In the genomic region with DNA sequence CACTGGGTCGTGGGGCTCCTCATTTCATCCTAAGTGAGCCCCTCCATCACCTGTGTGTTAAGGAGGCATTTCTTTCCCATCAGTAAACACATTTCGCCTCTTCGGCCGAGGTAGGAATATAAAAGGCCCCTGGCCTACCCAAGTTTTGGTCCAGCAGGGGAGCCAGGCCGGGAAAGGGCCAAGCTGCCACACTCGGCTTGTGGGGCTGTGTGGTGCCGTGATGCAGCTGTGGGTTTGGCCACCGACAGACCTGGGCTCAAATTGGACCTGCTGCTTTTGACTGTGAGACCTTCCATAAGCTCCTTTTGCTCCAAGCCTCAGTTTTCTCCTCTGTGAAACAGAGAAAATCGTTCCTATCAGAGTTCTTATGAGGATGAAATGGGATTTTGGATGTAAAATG, we compare ENCODE assay signal across 8 cellular contexts. TPM values are rescaled to one million over a fixed set of nuclear protein-coding genes. Genes with fewer than 3 reads are reported as not detected.
DNase-seq lines count a peak whose midpoint lies in the region; ATAC-seq and TF ChIP-seq lines count a peak whose summit lies in the region.

No MANE protein-coding gene starts in this region.

- H3K4me1 ChIP-seq in heart left ventricle (peaks cover 3 to 23% (median 17%) of the 10 kb centered on the region in 12 donors), urinary bladder (ENCODE audit: insufficient read depth) (no peaks in the 10 kb centered on the region)

- H3K4me3 Mint-ChIP-seq in MCF 10A (ENCODE audit: unreplicated experiment): peak overlapping the region; percentile 80
- H3K4me3 Mint-ChIP-seq in mesothelial cell of epicardium: peak overlapping the region; percentile 85

- no peak for ATAC-seq in heart left ventricle

- DNase-seq in heart left ventricle: no peak
- no peak for DNase-seq in cardiac septum (ENCODE audit: low spot score)
- no peak for DNase-seq in MCF 10A (ENCODE audit: unreplicated experiment)
- DNase-seq in mesothelial cell of epicardium (ENCODE audit: low spot score in 2 of 2, unreplicated experiment in 2 of 2): no peak
- no peak for DNase-seq in foreskin melanocyte
- no peak for DNase-seq in DMS153 (lab: John Stamatoyannopoulos, UW)
- DNase-seq in NCI-H128 (lab: John Stamatoyannopoulos, UW; ENCODE audit: unreplicated experiment): no peak

- H3K27me3 ChIP-seq in heart left ventricle: no peaks in the 10 kb centered on the region

- H3K4me3 ChIP-seq in heart left ventricle (peak overlapping the region; percentile 72 to 100 (median 94)), urinary bladder (ENCODE audit: low read depth, low read length) (peak overlapping the region; percentile 88)

- H3K27ac Mint-ChIP-seq in MCF 10A (ENCODE audit: low read depth, unreplicated experiment) (peak overlapping the region; percentile 88), mesothelial cell of epicardium (peak overlapping the region; percentile 95)

- intact Hi-C loops in heart left ventricle (cut with DNase I): loop anchor here in 1 of 10 donors (2.0 kb wide), 1 partner anchor 25 kb away; the partner anchor contains the start of gene GSTP1
- intact Hi-C loops in cardiac septum (cut with DNase I): no loop called here
- intact Hi-C loops in MCF 10A (cut with micrococcal nuclease): no loop called here

- H3K9me3 Mint-ChIP-seq in MCF 10A (ENCODE audit: unreplicated experiment): no peaks in the 10 kb centered on the region
- H3K9me3 Mint-ChIP-seq in mesothelial cell of epicardium: peaks cover 4% of the 10 kb centered on the region

- no TSS peak for BruUV-seq in MCF 10A (replicated peaks; lab: Mats Ljungman, UMichigan)

- TF ChIP-seq POLR2A in heart left ventricle (IDR thresholded peaks at IDR 0.05): no peak

- H3K27me3 Mint-ChIP-seq in MCF 10A (ENCODE audit: insufficient read depth, unreplicated experiment) (no peaks in the 10 kb centered on the region), mesothelial cell of epicardium (ENCODE audit: low read depth) (no peaks in the 10 kb centered on the region)

- H3K36me3 ChIP-seq in heart left ventricle: peaks cover 0 to 43% (median 42%) of the 10 kb centered on the region in 9 donors
- H3K36me3 ChIP-seq in urinary bladder (ENCODE audit: insufficient read depth): no peaks in the 10 kb centered on the region

- no peaks in the 10 kb centered on the region for H3K4me1 Mint-ChIP-seq in MCF 10A (ENCODE audit: insufficient read depth, unreplicated experiment)
- H3K4me1 Mint-ChIP-seq in mesothelial cell of epicardium: peaks cover 9% of the 10 kb centered on the region

- peaks cover 23% of the 10 kb centered on the region for H3K36me3 Mint-ChIP-seq in MCF 10A (ENCODE audit: insufficient read depth, unreplicated experiment)
- no peaks in the 10 kb centered on the region for H3K36me3 Mint-ChIP-seq in mesothelial cell of epicardium

- TF ChIP-seq CTCF in heart left ventricle (IDR thresholded peaks at IDR 0.05) (no peak), MCF 10A (IDR thresholded peaks at IDR 0.05; ENCODE audit: unreplicated experiment) (no peak), mesothelial cell of epicardium (IDR thresholded peaks at IDR 0.05; ENCODE audit: unreplicated experiment) (no peak)

- no peaks in the 10 kb centered on the region for H3K9me3 ChIP-seq in heart left ventricle

- 29 to 47% (median 41%) methylated on average over 9 of the region's 9 CpGs for WGBS in heart left ventricle, 4 donors
- 40% methylated on average over 9 of the region's 9 CpGs for WGBS in urinary bladder

- POLR2A ChIA-PET in MCF 10A (lab: Yijun Ruan, JAX): interaction anchor here (0.7 to 2.0 kb wide), 6 partner anchors 12 to 139 kb away, joined by 3 to 20 read pairs (median 4); partner anchors contain the start of genes GSTP1 and NUDT8

- CTCF ChIA-PET in MCF 10A (lab: Yijun Ruan, JAX): interaction anchor here (1.2 to 2.3 kb wide), 3 partner anchors 10 to 35 kb away, joined by 3 to 16 read pairs (median 3); no protein-coding TSS in a partner anchor

- peak overlapping the region in 10 of 12 donors; percentile 84 to 97 (median 92) for H3K27ac ChIP-seq in heart left ventricle
- H3K27ac ChIP-seq in urinary bladder (ENCODE audit: low read depth): no peak overlapping the region

RNA-seq across cellular contexts. Expression of gene NDUFV1, which starts 0.8 kb away (rescaled TPM):
- total RNA-seq in heart left ventricle (100 to 1,000 TPM; 340 to 897 (median 583) TPM), cardiac septum (486 TPM), MCF 10A (2022) (158 and 223 TPM in 2 replicates), mesothelial cell of epicardium (179 to 187 TPM (median 180 TPM) in 3 replicates), urinary bladder (103 TPM)
- polyA plus RNA-seq in heart left ventricle (100 to 1,000 TPM; 342 to 401 TPM), urinary bladder (161 TPM)

RNA-seq across cellular contexts. Expression of gene NUDT8, which starts 22.2 kb away (rescaled TPM):
- total RNA-seq in heart left ventricle: 10 to 100 TPM; 35.6 to 85.1 (median 49.3) TPM
- polyA plus RNA-seq in heart left ventricle: 100 to 1,000 TPM in 1 of 2 donors, 10 to 100 TPM in 1; 29.1 to 110 TPM
- total RNA-seq in cardiac septum: 31.4 TPM
- total RNA-seq in MCF 10A (2022): 3.6 and 6.9 TPM in 2 replicates
- 5.0 to 6.2 TPM (median 5.6 TPM) in 3 replicates for total RNA-seq in mesothelial cell of epicardium
- total RNA-seq in urinary bladder: 3.0 TPM
- 5.8 TPM for polyA plus RNA-seq in urinary bladder

RNA-seq across cellular contexts. Expression of gene GSTP1, which starts 23.9 kb away (rescaled TPM):
- total RNA-seq in heart left ventricle (100 to 1,000 TPM; 294 to 830 (median 341) TPM), cardiac septum (272 TPM), MCF 10A (2022) (1,641 and 1,733 TPM in 2 replicates), mesothelial cell of epicardium (875 to 906 TPM (median 905 TPM) in 3 replicates), urinary bladder (299 TPM)
- polyA plus RNA-seq in heart left ventricle (100 to 1,000 TPM; 549 to 576 TPM), urinary bladder (679 TPM)

RNA-seq across cellular contexts. Expression of gene TBX10, which starts 32.1 kb away (rescaled TPM):
- total RNA-seq in heart left ventricle: under 1 TPM in 1 of 9 donors, not detected in 8; 0.30 TPM
- under 1 TPM in 1 of 2 donors, not detected in 1; 0.11 TPM for polyA plus RNA-seq in heart left ventricle
- not detected for total RNA-seq in cardiac septum
- not detected in 2 replicates for total RNA-seq in MCF 10A (2022)
- not detected in 3 replicates for total RNA-seq in mesothelial cell of epicardium
- total RNA-seq in urinary bladder: not detected
- not detected for polyA plus RNA-seq in urinary bladder

RNA-seq across cellular contexts. Expression of gene ACY3, which starts 43.0 kb away (rescaled TPM):
- total RNA-seq in heart left ventricle (not detected), cardiac septum (not detected), MCF 10A (2022) (not detected in 2 replicates), mesothelial cell of epicardium (not detected in 3 replicates), urinary bladder (not detected)
- polyA plus RNA-seq in heart left ventricle (not detected), urinary bladder (not detected)
